16 cellular contexts compared by ENCODE assay signal in genomic region chr18:13463526-13463925, GRCh38.
DNase-seq lines count a peak whose midpoint lies in the region; ATAC-seq lines count a peak whose summit lies in the region.
"Had no signal": no experiment of that assay in that cellular context is flagged by ENCODE, and none has a peak within 500 bp of the region (broad histone marks: within the 10 kb centered on the region; RNA-seq: fewer than 3 reads in every experiment).

No MANE protein-coding gene starts in this region.

- POLR2A ChIA-PET in activated CD4-positive, alpha-beta memory T cell treated with anti-CD3 and anti-CD28 coated beads for 36 hours (lab: Charles Lee): interaction anchor here (0.8 kb wide), 1 partner anchor 30 kb away, joined by 3 read pairs; no protein-coding TSS in a partner anchor

- H3K27ac Mint-ChIP-seq in activated naive CD4-positive, alpha-beta T cell treated with anti-CD3 and anti-CD28 coated beads for 36 hours: no peak overlapping the region
- peak overlapping the region; percentile 95 for H3K27ac Mint-ChIP-seq in activated CD4-positive, alpha-beta memory T cell treated with anti-CD3 and anti-CD28 coated beads for 36 hours
- peak overlapping the region; percentile 93 for H3K27ac Mint-ChIP-seq in stimulated activated memory B cell treated with anti-CD40 and anti-IgM and Interleukin-4, amounts not matched to agents 10 μg/mL and 1 μg/mL and 100 μg/mL, for 72 hours

- CTCF ChIA-PET in activated naive CD4-positive, alpha-beta T cell treated with anti-CD3 and anti-CD28 coated beads for 36 hours (lab: Charles Lee): interaction anchor here (1.1 to 3.1 kb wide), 2 partner anchors 245 to 247 kb away, joined by 3 to 8 read pairs; partner anchors contain the start of gene LDLRAD4
- CTCF ChIA-PET in activated CD4-positive, alpha-beta memory T cell treated with anti-CD3 and anti-CD28 coated beads for 36 hours (lab: Charles Lee): interaction anchor here (0.6 to 1.2 kb wide), 2 partner anchors 245 to 247 kb away, joined by 3 to 4 read pairs; partner anchors contain the start of gene LDLRAD4

- no peaks in the 10 kb centered on the region for H3K27me3 ChIP-seq in effector memory CD4-positive, alpha-beta T cell (replicated peaks; ENCODE audit: control insufficient read depth, insufficient read depth, low read length, poor library complexity, severe bottlenecking)

- H3K9me3 ChIP-seq in effector memory CD4-positive, alpha-beta T cell (ENCODE audit: control insufficient read depth, low read length): no peaks in the 10 kb centered on the region

- H3K27ac ChIP-seq in effector memory CD4-positive, alpha-beta T cell (ENCODE audit: insufficient read depth, low read length, poor library complexity, severe bottlenecking): peak overlapping the region; percentile 8

- H3K4me3 Mint-ChIP-seq in activated naive CD4-positive, alpha-beta T cell treated with anti-CD3 and anti-CD28 coated beads for 36 hours: no peak overlapping the region
- no peak overlapping the region for H3K4me3 Mint-ChIP-seq in activated CD4-positive, alpha-beta memory T cell treated with anti-CD3 and anti-CD28 coated beads for 36 hours
- H3K4me3 Mint-ChIP-seq in stimulated activated memory B cell treated with anti-CD40 and anti-IgM and Interleukin-4, amounts not matched to agents 10 μg/mL and 1 μg/mL and 100 μg/mL, for 72 hours: no peak overlapping the region
- H3K4me3 Mint-ChIP-seq: neural crest cell had no signal

- H3K9me3 Mint-ChIP-seq in activated naive CD4-positive, alpha-beta T cell treated with anti-CD3 and anti-CD28 coated beads for 36 hours: peaks cover 13% of the 10 kb centered on the region
- H3K9me3 Mint-ChIP-seq in activated CD4-positive, alpha-beta memory T cell treated with anti-CD3 and anti-CD28 coated beads for 36 hours: peaks cover 13% of the 10 kb centered on the region
- H3K9me3 Mint-ChIP-seq in stimulated activated memory B cell treated with anti-CD40 and anti-IgM and Interleukin-4, amounts not matched to agents 10 μg/mL and 1 μg/mL and 100 μg/mL, for 72 hours: peaks cover 6% of the 10 kb centered on the region

- peak; percentile 44 for DNase-seq in activated naive CD4-positive, alpha-beta T cell treated with anti-CD3 and anti-CD28 coated beads for 36 hours
- DNase-seq in activated naive CD4-positive, alpha-beta T cell (lab: John Stamatoyannopoulos, UW): no peak
- peak; percentile 44 for DNase-seq in activated CD4-positive, alpha-beta memory T cell treated with anti-CD3 and anti-CD28 coated beads for 36 hours
- DNase-seq in effector memory CD4-positive, alpha-beta T cell: no peak
- no peak for DNase-seq in kidney tubule cell (ENCODE audit: low spot score)
- no peak for DNase-seq in left colon
- DNase-seq in A172 (ENCODE audit: low spot score): no peak
- DNase-seq: activated CD8-positive, alpha-beta memory T cell treated with anti-CD3 and anti-CD28 coated beads, Interleukin-2, amount 50 U/mL, for 4 hours; AML-193; NCI-H2029; NCI-H774; T1000; trophoblast cell had no signal

- H3K27me3 Mint-ChIP-seq in activated naive CD4-positive, alpha-beta T cell treated with anti-CD3 and anti-CD28 coated beads for 36 hours (ENCODE audit: low read depth): no peaks in the 10 kb centered on the region
- no peaks in the 10 kb centered on the region for H3K27me3 Mint-ChIP-seq in activated CD4-positive, alpha-beta memory T cell treated with anti-CD3 and anti-CD28 coated beads for 36 hours
- no peaks in the 10 kb centered on the region for H3K27me3 Mint-ChIP-seq in stimulated activated memory B cell treated with anti-CD40 and anti-IgM and Interleukin-4, amounts not matched to agents 10 μg/mL and 1 μg/mL and 100 μg/mL, for 72 hours

- peaks cover 54% of the 10 kb centered on the region for H3K4me1 Mint-ChIP-seq in activated naive CD4-positive, alpha-beta T cell treated with anti-CD3 and anti-CD28 coated beads for 36 hours (ENCODE audit: low read depth)
- peaks cover 49% of the 10 kb centered on the region for H3K4me1 Mint-ChIP-seq in activated CD4-positive, alpha-beta memory T cell treated with anti-CD3 and anti-CD28 coated beads for 36 hours (ENCODE audit: low read depth)
- peaks cover 46% of the 10 kb centered on the region for H3K4me1 Mint-ChIP-seq in stimulated activated memory B cell treated with anti-CD40 and anti-IgM and Interleukin-4, amounts not matched to agents 10 μg/mL and 1 μg/mL and 100 μg/mL, for 72 hours

- no peak for ATAC-seq in stimulated activated memory B cell treated with anti-CD40 and anti-IgM and Interleukin-4, amounts not matched to agents 10 μg/mL and 1 μg/mL and 100 μg/mL, for 72 hours
- no peak for ATAC-seq in left colon
- ATAC-seq: HCT116 had no signal

- peaks cover 33% of the 10 kb centered on the region for H3K4me1 ChIP-seq in effector memory CD4-positive, alpha-beta T cell (ENCODE audit: control insufficient read depth, insufficient read depth, low read length, poor library complexity, severe bottlenecking)

- no peaks in the 10 kb centered on the region for H3K36me3 ChIP-seq in effector memory CD4-positive, alpha-beta T cell (ENCODE audit: control insufficient read depth, insufficient read depth, low read length)

- no peak overlapping the region for H3K4me3 ChIP-seq in effector memory CD4-positive, alpha-beta T cell (ENCODE audit: insufficient read depth, low read depth, low read length, poor library complexity, severe bottlenecking)

- peaks cover 25% of the 10 kb centered on the region for H3K36me3 Mint-ChIP-seq in activated naive CD4-positive, alpha-beta T cell treated with anti-CD3 and anti-CD28 coated beads for 36 hours (ENCODE audit: low read depth)
- peaks cover 21% of the 10 kb centered on the region for H3K36me3 Mint-ChIP-seq in activated CD4-positive, alpha-beta memory T cell treated with anti-CD3 and anti-CD28 coated beads for 36 hours
- H3K36me3 Mint-ChIP-seq in stimulated activated memory B cell treated with anti-CD40 and anti-IgM and Interleukin-4, amounts not matched to agents 10 μg/mL and 1 μg/mL and 100 μg/mL, for 72 hours: peaks cover 19% of the 10 kb centered on the region

- intact Hi-C loops in activated naive CD4-positive, alpha-beta T cell treated with anti-CD3 and anti-CD28 coated beads for 36 hours (cut with micrococcal nuclease): loop anchor here (1.0 to 10.0 kb wide), 5 partner anchors 71 to 471 kb away; partner anchors contain the start of genes CEP192, FAM210A and RNMT
- intact Hi-C loops in activated CD4-positive, alpha-beta memory T cell treated with anti-CD3 and anti-CD28 coated beads for 36 hours (cut with micrococcal nuclease): loop anchor here (10.0 kb wide), 1 partner anchor 249 kb away; the partner anchor contains the start of gene LDLRAD4
- intact Hi-C loops in left colon (cut with DNase I, micrococcal nuclease): no loop called here

Comparison
In these comparisons a context has a peak if more than half of its experiments do, and no peak if none do; other contexts are left out.
1. DNase-seq: peak in activated naive CD4-positive, alpha-beta T cell treated with anti-CD3 and anti-CD28 coated beads for 36 hours (single experiment) and activated CD4-positive, alpha-beta memory T cell treated with anti-CD3 and anti-CD28 coated beads for 36 hours (single experiment); none in activated naive CD4-positive, alpha-beta T cell (0 of 4), effector memory CD4-positive, alpha-beta T cell (0 of 3), kidney tubule cell (single experiment), left colon (0 of 2) and A172 (single experiment).
2. intact Hi-C loops: an anchor here in activated naive CD4-positive, alpha-beta T cell treated with anti-CD3 and anti-CD28 coated beads for 36 hours (1.0 to 10.0 kb wide) and activated CD4-positive, alpha-beta memory T cell treated with anti-CD3 and anti-CD28 coated beads for 36 hours (10.0 kb wide); none called in left colon.